ENCODE assay signal across 30 cellular contexts in genomic region chr18:78757014-78757413, GRCh38.
"Had no signal": no experiment of that assay in that cellular context is flagged by ENCODE, and none has a peak within 500 bp of the region (broad histone marks: within the 10 kb centered on the region; RNA-seq: fewer than 3 reads in every experiment).

No MANE protein-coding gene starts in this region.

- ATAC-seq: activated naive CD4-positive, alpha-beta T cell treated with anti-CD3 and anti-CD28 coated beads, Interleukin-2, amount 50 U/mL, for 72 hours; activated T-cell treated with anti-CD3 and anti-CD28 coated beads, Interleukin-2, amount 50 U/mL, for 4 hours; PC-3 had no signal

- H3K27me3 Mint-ChIP-seq: activated CD4-positive, alpha-beta T cell treated with anti-CD3 and anti-CD28 coated beads, Interleukin-2, amount 10 ng/mL, durations not matched to agents 24 days and 14 days had no signal

- FAIRE-seq: RCC 7860, TTC549 had no signal

- H3K27ac ChIP-seq: brain microvascular endothelial cell, cardiac muscle cell, RWPE1 had no signal

- H3K4me1 Mint-ChIP-seq: activated CD4-positive, alpha-beta T cell treated with anti-CD3 and anti-CD28 coated beads, Interleukin-2, amount 10 ng/mL, durations not matched to agents 24 days and 14 days; central memory CD8-positive, alpha-beta T cell had no signal

- H3K27me3 ChIP-seq: brain microvascular endothelial cell, cardiac muscle cell had no signal

- H3K4me3 Mint-ChIP-seq: activated CD4-positive, alpha-beta T cell treated with anti-CD3 and anti-CD28 coated beads, Interleukin-2, amount 10 ng/mL, durations not matched to agents 24 days and 14 days; activated naive CD4-positive, alpha-beta T cell treated with anti-CD3 and anti-CD28 coated beads for 36 hours; activated T-cell treated with anti-CD3 and anti-CD28 coated beads, Interleukin-2, amount 50 U/mL, for 4 hours; activated T-helper 1 cell treated with anti-CD3 and anti-CD28 coated beads, Interleukin-12 subunit alpha, Interleukin-12 subunit beta, Interleukin-2, Interleukin-4 antibody, amounts not matched to agents 30 ng/mL and 10 ng/mL and 1 ng/mL, durations not matched to agents 14 hours and 24 hours and 36 hours; central memory CD8-positive, alpha-beta T cell had no signal

- H3K9me3 Mint-ChIP-seq: activated CD4-positive, alpha-beta T cell treated with anti-CD3 and anti-CD28 coated beads, Interleukin-2, amount 10 ng/mL, durations not matched to agents 24 days and 14 days; activated T-cell treated with anti-CD3 and anti-CD28 coated beads, Interleukin-2, amount 50 U/mL, for 4 hours; central memory CD8-positive, alpha-beta T cell had no signal

- H3K36me3 ChIP-seq: brain microvascular endothelial cell, cardiac muscle cell had no signal

- DNase-seq: activated CD4-positive, alpha-beta T cell treated with anti-CD3 and anti-CD28 coated beads, Interleukin-2, amount 10 ng/mL, durations not matched to agents 24 days and 14 days; activated CD4-positive, alpha-beta T cell treated with anti-CD3 and anti-CD28 coated beads, Interleukin-2, amount 50 U/mL, for 4 hours; activated gamma-delta T cell treated with Interleukin-2 at 50 U/mL for 16 hours; activated naive CD4-positive, alpha-beta T cell treated with anti-CD3 and anti-CD28 coated beads for 36 hours; activated T-cell treated with anti-CD3 and anti-CD28 coated beads for 4 hours; activated T-cell treated with anti-CD3 and anti-CD28 coated beads, Interleukin-2, amount 50 U/mL, for 4 hours; anterior cingulate cortex; brain microvascular endothelial cell; Kasumi-1; KG1; MM.1S; MV-4-11; NCI-H1092; NCI-H1436 treated with DMSO at 0.1 percent for 48 hours; NCI-H1694 treated with DMSO at 0.1 percent for 48 hours; NCI-H2029; NCI-H510A; NCI-H526; NCI-H748 treated with DMSO at 0.1 percent for 48 hours; NK-92 treated with Interleukin-12 subunit alpha and Interleukin-12 subunit beta, amount 100 ng/mL, for 24 hours; PC-3; Right ventricle myocardium superior; SW 1271 had no signal

- H3K4me3 ChIP-seq: cardiac muscle cell had no signal

- H3K36me3 Mint-ChIP-seq: activated naive CD4-positive, alpha-beta T cell treated with anti-CD3 and anti-CD28 coated beads, Interleukin-2, amount 50 U/mL, for 72 hours had no signal

- H3K27ac Mint-ChIP-seq: activated CD4-positive, alpha-beta T cell treated with anti-CD3 and anti-CD28 coated beads, Interleukin-2, amount 10 ng/mL, durations not matched to agents 24 days and 14 days; activated naive CD4-positive, alpha-beta T cell treated with anti-CD3 and anti-CD28 coated beads for 36 hours; activated naive CD4-positive, alpha-beta T cell treated with anti-CD3 and anti-CD28 coated beads, Interleukin-2, amount 50 U/mL, for 72 hours; activated T-helper 1 cell treated with anti-CD3 and anti-CD28 coated beads, Interleukin-12 subunit alpha, Interleukin-12 subunit beta, Interleukin-2, Interleukin-4 antibody, amounts not matched to agents 30 ng/mL and 10 ng/mL and 1 ng/mL, durations not matched to agents 14 hours and 24 hours and 36 hours had no signal
